1 cellular context compared by ENCODE assay signal in the genomic region with DNA sequence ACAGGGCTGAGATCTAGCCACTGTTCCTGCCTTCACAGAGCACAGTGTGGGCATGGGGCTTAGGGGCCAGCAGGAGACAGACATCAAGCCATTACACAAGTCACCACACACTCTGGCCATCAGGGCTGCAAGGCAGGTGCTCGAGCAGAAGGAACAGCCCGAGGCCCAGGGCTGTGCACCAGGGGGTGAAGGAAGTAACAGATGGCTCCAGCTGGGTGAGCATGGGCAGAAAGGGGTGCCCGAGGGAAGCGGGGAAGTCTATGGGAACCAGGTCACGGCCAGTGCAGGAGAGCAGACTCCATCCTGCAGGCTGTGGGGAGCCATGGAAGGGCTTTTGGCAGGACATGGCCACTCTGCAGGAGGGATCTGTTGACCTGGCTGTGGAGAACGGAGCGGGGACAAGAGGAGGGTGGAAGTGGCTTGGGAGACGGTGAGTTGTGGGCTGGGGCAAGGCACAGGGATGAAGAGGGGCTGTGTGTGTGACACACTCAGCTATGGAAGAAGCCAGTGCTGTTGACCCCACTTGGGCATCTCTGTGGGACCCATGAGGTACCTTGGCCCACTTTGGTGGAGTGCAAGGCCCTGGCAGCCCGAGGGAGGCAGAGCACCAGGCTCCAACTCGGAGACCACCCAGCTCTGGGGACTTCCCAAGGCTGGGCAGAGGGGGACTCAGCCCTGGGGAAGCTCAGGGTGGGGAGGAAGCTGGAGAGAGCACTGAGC.
TF ChIP-seq lines count a peak whose summit lies in the region.

No MANE protein-coding gene starts in this region.

TF ChIP-seq in SK-N-SH, 30 proteins besides CTCF, POLR2A, EP300 and RAD21:
- TF ChIP-seq TCF12 (IDR thresholded peaks at IDR 0.05) = no peak
- TF ChIP-seq NRF1 (IDR thresholded peaks at IDR 0.05; ENCODE audit: low read depth, low read length) = no peak
- no peak for TF ChIP-seq GATA2 (CRISPR knock-in tag; IDR thresholded peaks at IDR 0.05)
- TF ChIP-seq YY1 (IDR thresholded peaks at IDR 0.05; ENCODE audit: low read depth) = peak; percentile 4; the same call in 1 of the 2 replicates
